In the genomic region with DNA sequence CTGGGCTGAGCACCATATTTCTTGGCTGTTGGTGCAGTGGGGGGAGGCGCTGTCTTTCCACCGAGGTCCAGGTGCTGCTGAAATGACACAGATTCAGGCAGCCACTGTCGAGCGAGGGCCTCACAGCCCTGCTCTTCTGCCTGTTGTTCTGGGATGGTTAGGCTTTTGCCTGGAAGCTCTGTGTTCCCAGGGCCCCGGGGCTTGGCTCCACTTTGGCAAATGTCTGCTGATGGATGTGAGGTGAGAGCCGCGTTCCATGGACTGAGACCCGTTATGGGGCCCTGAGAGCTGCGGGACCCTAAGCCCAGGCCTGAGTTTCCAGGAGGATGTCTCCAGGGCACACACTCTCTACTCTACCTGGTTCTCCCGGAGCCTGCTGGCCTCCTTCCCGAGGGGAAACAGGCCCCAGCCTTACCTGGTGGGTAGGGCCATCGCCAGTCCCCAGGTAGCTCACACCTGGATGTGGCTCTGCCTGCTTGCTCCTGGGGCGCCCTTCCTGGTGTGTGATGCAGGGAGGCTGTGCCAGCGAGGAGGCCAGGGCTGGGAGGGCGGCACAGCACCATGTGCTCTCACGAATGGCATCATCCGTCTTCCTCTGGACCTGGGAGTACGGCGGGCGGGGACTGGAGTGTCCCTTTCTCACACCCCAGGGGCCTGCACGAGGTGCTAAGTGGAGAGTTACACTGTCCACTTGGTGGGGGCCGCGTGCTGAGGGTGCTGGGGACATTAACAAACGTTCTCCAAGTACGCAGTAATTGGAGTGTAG, we compare ENCODE assay signal across 2 cellular contexts.
TF ChIP-seq lines count a peak whose summit lies in the region.

No MANE protein-coding gene starts in this region.

TF ChIP-seq in SK-N-SH, 30 proteins besides CTCF, POLR2A, EP300 and RAD21 (continued from another document):
- TF ChIP-seq EZH2phosphoT487 (IDR thresholded peaks at IDR 0.05; ENCODE audit: borderline replicate concordance, low read depth) = no peak
- TF ChIP-seq CHD2 (IDR thresholded peaks at IDR 0.05; ENCODE audit: low read length, partially characterized antibody) = no peak
- TF ChIP-seq, protein P1, sequence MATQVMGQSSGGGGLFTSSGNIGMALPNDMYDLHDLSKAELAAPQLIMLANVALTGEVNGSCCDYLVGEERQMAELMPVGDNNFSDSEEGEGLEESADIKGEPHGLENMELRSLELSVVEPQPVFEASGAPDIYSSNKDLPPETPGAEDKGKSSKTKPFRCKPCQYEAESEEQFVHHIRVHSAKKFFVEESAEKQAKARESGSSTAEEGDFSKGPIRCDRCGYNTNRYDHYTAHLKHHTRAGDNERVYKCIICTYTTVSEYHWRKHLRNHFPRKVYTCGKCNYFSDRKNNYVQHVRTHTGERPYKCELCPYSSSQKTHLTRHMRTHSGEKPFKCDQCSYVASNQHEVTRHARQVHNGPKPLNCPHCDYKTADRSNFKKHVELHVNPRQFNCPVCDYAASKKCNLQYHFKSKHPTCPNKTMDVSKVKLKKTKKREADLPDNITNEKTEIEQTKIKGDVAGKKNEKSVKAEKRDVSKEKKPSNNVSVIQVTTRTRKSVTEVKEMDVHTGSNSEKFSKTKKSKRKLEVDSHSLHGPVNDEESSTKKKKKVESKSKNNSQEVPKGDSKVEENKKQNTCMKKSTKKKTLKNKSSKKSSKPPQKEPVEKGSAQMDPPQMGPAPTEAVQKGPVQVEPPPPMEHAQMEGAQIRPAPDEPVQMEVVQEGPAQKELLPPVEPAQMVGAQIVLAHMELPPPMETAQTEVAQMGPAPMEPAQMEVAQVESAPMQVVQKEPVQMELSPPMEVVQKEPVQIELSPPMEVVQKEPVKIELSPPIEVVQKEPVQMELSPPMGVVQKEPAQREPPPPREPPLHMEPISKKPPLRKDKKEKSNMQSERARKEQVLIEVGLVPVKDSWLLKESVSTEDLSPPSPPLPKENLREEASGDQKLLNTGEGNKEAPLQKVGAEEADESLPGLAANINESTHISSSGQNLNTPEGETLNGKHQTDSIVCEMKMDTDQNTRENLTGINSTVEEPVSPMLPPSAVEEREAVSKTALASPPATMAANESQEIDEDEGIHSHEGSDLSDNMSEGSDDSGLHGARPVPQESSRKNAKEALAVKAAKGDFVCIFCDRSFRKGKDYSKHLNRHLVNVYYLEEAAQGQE (IDR thresholded peaks at IDR 0.05; ENCODE audit: low read depth, low read length) = no peak
- no peak for TF ChIP-seq ELF1 (IDR thresholded peaks at IDR 0.05)
- no peak for TF ChIP-seq SMC3 (IDR thresholded peaks at IDR 0.05; ENCODE audit: low read depth, low read length)
- TF ChIP-seq GABPA (IDR thresholded peaks at IDR 0.05; ENCODE audit: low read depth) = no peak
- no peak for TF ChIP-seq FOXJ3 (CRISPR knock-in tag; IDR thresholded peaks at IDR 0.05)
- TF ChIP-seq GATA2 (CRISPR knock-in tag; IDR thresholded peaks at IDR 0.05) = no peak
- no peak for TF ChIP-seq JUND (IDR thresholded peaks at IDR 0.05)

TF ChIP-seq in SK-N-SH treated with all-trans-retinoic acid at 6 μM for 48 hours, 23 proteins besides CTCF, POLR2A, EP300 and RAD21:
- TF ChIP-seq, protein P2, sequence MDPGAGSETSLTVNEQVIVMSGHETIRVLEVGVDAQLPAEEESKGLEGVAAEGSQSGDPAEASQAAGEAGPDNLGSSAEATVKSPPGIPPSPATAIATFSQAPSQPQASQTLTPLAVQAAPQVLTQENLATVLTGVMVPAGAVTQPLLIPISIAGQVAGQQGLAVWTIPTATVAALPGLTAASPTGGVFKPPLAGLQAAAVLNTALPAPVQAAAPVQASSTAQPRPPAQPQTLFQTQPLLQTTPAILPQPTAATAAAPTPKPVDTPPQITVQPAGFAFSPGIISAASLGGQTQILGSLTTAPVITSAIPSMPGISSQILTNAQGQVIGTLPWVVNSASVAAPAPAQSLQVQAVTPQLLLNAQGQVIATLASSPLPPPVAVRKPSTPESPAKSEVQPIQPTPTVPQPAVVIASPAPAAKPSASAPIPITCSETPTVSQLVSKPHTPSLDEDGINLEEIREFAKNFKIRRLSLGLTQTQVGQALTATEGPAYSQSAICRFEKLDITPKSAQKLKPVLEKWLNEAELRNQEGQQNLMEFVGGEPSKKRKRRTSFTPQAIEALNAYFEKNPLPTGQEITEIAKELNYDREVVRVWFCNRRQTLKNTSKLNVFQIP (CRISPR knock-in tag; IDR thresholded peaks at IDR 0.05; ENCODE audit: borderline replicate concordance, low read depth) = no peak
- TF ChIP-seq, protein P3, sequence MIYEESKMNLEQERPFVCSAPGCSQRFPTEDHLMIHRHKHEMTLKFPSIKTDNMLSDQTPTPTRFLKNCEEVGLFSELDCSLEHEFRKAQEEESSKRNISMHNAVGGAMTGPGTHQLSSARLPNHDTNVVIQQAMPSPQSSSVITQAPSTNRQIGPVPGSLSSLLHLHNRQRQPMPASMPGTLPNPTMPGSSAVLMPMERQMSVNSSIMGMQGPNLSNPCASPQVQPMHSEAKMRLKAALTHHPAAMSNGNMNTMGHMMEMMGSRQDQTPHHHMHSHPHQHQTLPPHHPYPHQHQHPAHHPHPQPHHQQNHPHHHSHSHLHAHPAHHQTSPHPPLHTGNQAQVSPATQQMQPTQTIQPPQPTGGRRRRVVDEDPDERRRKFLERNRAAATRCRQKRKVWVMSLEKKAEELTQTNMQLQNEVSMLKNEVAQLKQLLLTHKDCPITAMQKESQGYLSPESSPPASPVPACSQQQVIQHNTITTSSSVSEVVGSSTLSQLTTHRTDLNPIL (CRISPR knock-in tag; IDR thresholded peaks at IDR 0.05; ENCODE audit: low read depth) = no peak
- TF ChIP-seq ZNF565 (CRISPR knock-in tag; conservative IDR thresholded peaks at IDR 0.05; ENCODE audit: low read depth) = no peak
- no peak for TF ChIP-seq ZNF8 (CRISPR knock-in tag; IDR thresholded peaks at IDR 0.05)
- TF ChIP-seq ZC3H10 (CRISPR knock-in tag; IDR thresholded peaks at IDR 0.05) = no peak
- no peak for TF ChIP-seq CSDC2 (CRISPR knock-in tag; IDR thresholded peaks at IDR 0.05)
- no peak for TF ChIP-seq GLIS3 (CRISPR knock-in tag; IDR thresholded peaks at IDR 0.05)
- TF ChIP-seq BACH2 (CRISPR knock-in tag; IDR thresholded peaks at IDR 0.05; ENCODE audit: borderline replicate concordance) = no peak
- no peak for TF ChIP-seq ISL1 (CRISPR knock-in tag; IDR thresholded peaks at IDR 0.05)
- no peak for TF ChIP-seq RARB (CRISPR knock-in tag; IDR thresholded peaks at IDR 0.05)
- no peak for TF ChIP-seq ZFP3 (CRISPR knock-in tag; IDR thresholded peaks at IDR 0.05)
- TF ChIP-seq, protein P4, sequence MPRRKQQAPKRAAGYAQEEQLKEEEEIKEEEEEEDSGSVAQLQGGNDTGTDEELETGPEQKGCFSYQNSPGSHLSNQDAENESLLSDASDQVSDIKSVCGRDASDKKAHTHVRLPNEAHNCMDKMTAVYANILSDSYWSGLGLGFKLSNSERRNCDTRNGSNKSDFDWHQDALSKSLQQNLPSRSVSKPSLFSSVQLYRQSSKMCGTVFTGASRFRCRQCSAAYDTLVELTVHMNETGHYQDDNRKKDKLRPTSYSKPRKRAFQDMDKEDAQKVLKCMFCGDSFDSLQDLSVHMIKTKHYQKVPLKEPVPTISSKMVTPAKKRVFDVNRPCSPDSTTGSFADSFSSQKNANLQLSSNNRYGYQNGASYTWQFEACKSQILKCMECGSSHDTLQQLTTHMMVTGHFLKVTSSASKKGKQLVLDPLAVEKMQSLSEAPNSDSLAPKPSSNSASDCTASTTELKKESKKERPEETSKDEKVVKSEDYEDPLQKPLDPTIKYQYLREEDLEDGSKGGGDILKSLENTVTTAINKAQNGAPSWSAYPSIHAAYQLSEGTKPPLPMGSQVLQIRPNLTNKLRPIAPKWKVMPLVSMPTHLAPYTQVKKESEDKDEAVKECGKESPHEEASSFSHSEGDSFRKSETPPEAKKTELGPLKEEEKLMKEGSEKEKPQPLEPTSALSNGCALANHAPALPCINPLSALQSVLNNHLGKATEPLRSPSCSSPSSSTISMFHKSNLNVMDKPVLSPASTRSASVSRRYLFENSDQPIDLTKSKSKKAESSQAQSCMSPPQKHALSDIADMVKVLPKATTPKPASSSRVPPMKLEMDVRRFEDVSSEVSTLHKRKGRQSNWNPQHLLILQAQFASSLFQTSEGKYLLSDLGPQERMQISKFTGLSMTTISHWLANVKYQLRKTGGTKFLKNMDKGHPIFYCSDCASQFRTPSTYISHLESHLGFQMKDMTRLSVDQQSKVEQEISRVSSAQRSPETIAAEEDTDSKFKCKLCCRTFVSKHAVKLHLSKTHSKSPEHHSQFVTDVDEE (CRISPR knock-in tag; IDR thresholded peaks at IDR 0.05) = no peak
TF ChIP-seq in SK-N-SH treated with all-trans-retinoic acid at 6 μM for 48 hours: peak in this region for 0.
